ENCODE assay signal across 8 cellular contexts in genomic region chr11:73876424-73877300, GRCh38. TPM values are rescaled to one million over a fixed set of nuclear protein-coding genes. Genes with fewer than 3 reads are reported as not detected.
DNase-seq lines count a peak whose midpoint lies in the region; ATAC-seq, FAIRE-seq and TF ChIP-seq lines count a peak whose summit lies in the region.

Gene COA4 (minus strand): TSS chr11:73876846. CDS start chr11:73873378, 3,468 bp downstream.
Gene PAAF1 (plus strand): TSS chr11:73876999. CDS start chr11:73877022, 23 bp downstream.

- H2AFZ ChIP-seq in OCI-LY7 (ENCODE audit: low read length) (peak within 1 kb of the TSS; percentile 88), endothelial cell of umbilical vein (ENCODE audit: low read depth, low read length) (peak within 1 kb of the TSS; percentile 92)

- dilution Hi-C loops in endothelial cell of umbilical vein (cut with MboI; ENCODE audit: extremely low pct_ligation_motif_present, low sequenced_read_pairs): no loop called here

- H3K9me3 ChIP-seq in OCI-LY7 (ENCODE audit: low read length) (no peaks in the 10 kb centered on the region), endothelial cell of umbilical vein (replicated peaks; ENCODE audit: control insufficient read depth, insufficient read depth, low read length) (no peaks in the 10 kb centered on the region)

- peak within 1 kb of the TSS; percentile 92 for H3K27ac ChIP-seq in OCI-LY7 (ENCODE audit: low read depth, low read length, poor library complexity, severe bottlenecking)
- H3K27ac ChIP-seq in endothelial cell of umbilical vein (ENCODE audit: insufficient read depth, low read depth, low read length): peak within 1 kb of the TSS; percentile 60

- peak; percentile 93 for ATAC-seq in GM21526 (IDR thresholded peaks at IDR 0.05; ENCODE audit: low FRiP score, unreplicated experiment)

- H3K9me1 ChIP-seq in endothelial cell of umbilical vein (replicated peaks; ENCODE audit: control insufficient read depth, extremely low read depth, insufficient read depth, low read length): no peaks in the 10 kb centered on the region

- CTCF ChIA-PET in OCI-LY7 (lab: Charles Lee; ENCODE audit: unreplicated experiment) (interaction anchor here (0.6 kb wide), 1 partner anchor 681 kb away, joined by 3 read pairs; no protein-coding TSS in a partner anchor), endothelial cell of umbilical vein (lab: Charles Lee) (no interaction called here)

- TF ChIP-seq POLR2A in endothelial cell of umbilical vein (IDR thresholded peaks at IDR 0.05; ENCODE audit: low read depth, low read length): peak; percentile 79

- H4K20me1 ChIP-seq in OCI-LY7 (ENCODE audit: insufficient read depth, low read length) (no peaks in the 10 kb centered on the region), endothelial cell of umbilical vein (replicated peaks; ENCODE audit: control insufficient read depth, extremely low read depth, insufficient read depth, low read length) (no peaks in the 10 kb centered on the region)

- peak within 1 kb of the TSS; percentile 95 for H3K4me3 ChIP-seq in OCI-LY7 (ENCODE audit: low read depth, low read length, poor library complexity, severe bottlenecking)
- peak within 1 kb of the TSS; percentile 83 to 97 (median 93) for H3K4me3 ChIP-seq in endothelial cell of umbilical vein (replicated peaks in 1 of 3; ENCODE audit: insufficient read depth in 1 of 3, low read depth in 1 of 3, low read length in 3 of 3)

- TF ChIP-seq CTCF in D721Med (IDR thresholded peaks at IDR 0.05; ENCODE audit: insufficient read depth, missing control alignments): no peak
- no peak for TF ChIP-seq CTCF in OCI-LY7 (conservative IDR thresholded peaks at IDR 0.05; ENCODE audit: low read length)
- no peak for TF ChIP-seq CTCF in endothelial cell of umbilical vein (IDR thresholded peaks at IDR 0.05; ENCODE audit: extremely low read depth in 1 of 2, insufficient read depth in 1 of 2, low read depth in 1 of 2, low read length in 2 of 2)

- peaks cover 48% of the 10 kb centered on the region for H3K79me2 ChIP-seq in OCI-LY7 (ENCODE audit: insufficient read depth, low read depth, low read length)
- peaks cover 35% of the 10 kb centered on the region for H3K79me2 ChIP-seq in endothelial cell of umbilical vein (ENCODE audit: control insufficient read depth, insufficient read depth, low read length)

- BruUV-seq in OCI-LY7 (replicated peaks; lab: Mats Ljungman, UMichigan) (no TSS peak), endothelial cell of umbilical vein (replicated peaks; lab: Mats Ljungman, UMichigan) (TSS peak; percentile 67)

- intact Hi-C loops in OCI-LY7 (cut with micrococcal nuclease; ENCODE audit: unreplicated experiment): loop anchor here (1.0 to 2.0 kb wide), 2 partner anchors 88 to 115 kb away; partner anchors contain the start of gene RAB6A
- intact Hi-C loops in endothelial cell of umbilical vein (cut with micrococcal nuclease): loop anchor here (1.0 to 5.0 kb wide), 2 partner anchors 101 to 114 kb away; partner anchors contain the start of gene RAB6A

- peak within 1 kb of the TSS; percentile 94 for H3K4me2 ChIP-seq in OCI-LY7 (ENCODE audit: low read length)
- peak within 1 kb of the TSS; percentile 92 for H3K4me2 ChIP-seq in endothelial cell of umbilical vein (ENCODE audit: insufficient read depth, low read length)

- peak; percentile 82 for DNase-seq in D721Med (ENCODE audit: insufficient read length, low spot score)
- peak; percentile 91 for DNase-seq in HuH-7.5 (ENCODE audit: low spot score)
- peak; percentile 99 for DNase-seq in OCI-LY7 (ENCODE audit: low spot score)
- peak; percentile 88 for DNase-seq in activated T-cell treated with anti-CD3 and anti-CD28 coated beads for 1 hour (ENCODE audit: low read depth)
- DNase-seq in endothelial cell of umbilical vein (ENCODE audit: low read depth, low spot score): peak; percentile 98
- DNase-seq in middle frontal gyrus (ENCODE audit: extremely low spot score, low spot score): peak; percentile 96
- DNase-seq in stimulated activated CD8-positive, alpha-beta memory T cell treated with anti-CD3 and anti-CD28 coated beads, Interleukin-2, amount 100 ng/mL, for 48 hours (ENCODE audit: low read depth in 2 of 2): peak; percentile 87 to 94

- H3K9ac ChIP-seq in endothelial cell of umbilical vein (replicated peaks; ENCODE audit: extremely low read depth, insufficient read depth, low read length): peak within 1 kb of the TSS; percentile 88

- H3K4me1 ChIP-seq in OCI-LY7 (ENCODE audit: insufficient read depth, low read length, poor library complexity, severe bottlenecking): peaks cover 26% of the 10 kb centered on the region
- H3K4me1 ChIP-seq in endothelial cell of umbilical vein (ENCODE audit: control insufficient read depth, extremely low read depth, insufficient read depth, low read length): peaks cover 16% of the 10 kb centered on the region

- POLR2A ChIA-PET in OCI-LY7 (lab: Charles Lee) (interaction anchor here (0.6 to 2.2 kb wide), 5 partner anchors 9 to 119 kb away, joined by 3 to 10 read pairs (median 3); no protein-coding TSS in a partner anchor), endothelial cell of umbilical vein (lab: Charles Lee) (interaction anchor here (0.7 kb wide), 1 partner anchor 89 kb away, joined by 3 read pairs; the partner anchor contains the start of gene MRPL48)

- FAIRE-seq in D721Med (lab: Jason Lieb, UNC): no peak
- FAIRE-seq in endothelial cell of umbilical vein (lab: Jason Lieb, UNC): peak; percentile 81

- no peaks in the 10 kb centered on the region for H3K9me2 ChIP-seq in OCI-LY7 (ENCODE audit: insufficient read depth, low read length)

- H3K36me3 ChIP-seq in OCI-LY7 (ENCODE audit: insufficient read depth, low read length): peaks cover 42% of the 10 kb centered on the region
- peaks cover 6 to 9% of the 10 kb centered on the region in 2 experiments for H3K36me3 ChIP-seq in endothelial cell of umbilical vein (ENCODE audit: control insufficient read depth in 2 of 2, extremely low read depth in 1 of 2, insufficient read depth in 2 of 2, low read length in 2 of 2)

- no peaks in the 10 kb centered on the region for H3K27me3 ChIP-seq in endothelial cell of umbilical vein (ENCODE audit: control insufficient read depth in 2 of 2, insufficient read depth in 2 of 2, low read length in 2 of 2)

TF ChIP-seq in endothelial cell of umbilical vein, 7 proteins besides CTCF, POLR2A, EP300 and RAD21:
- TF ChIP-seq GATA2 (IDR thresholded peaks at IDR 0.05; ENCODE audit: insufficient read depth, insufficient read length, low read depth, low read length) (no peak), MAX (IDR thresholded peaks at IDR 0.05; ENCODE audit: insufficient read depth, insufficient read length) (peak; percentile 49), POLR2AphosphoS5 (IDR thresholded peaks at IDR 0.05; ENCODE audit: insufficient read depth, low read depth, low read length) (peak; percentile 93), JUN (IDR thresholded peaks at IDR 0.05; ENCODE audit: borderline replicate concordance, insufficient read depth, insufficient read length, low read depth) (no peak), FOS (IDR thresholded peaks at IDR 0.05; ENCODE audit: borderline replicate concordance, insufficient read depth, low read length) (no peak), EZH2 (IDR thresholded peaks at IDR 0.05; ENCODE audit: borderline replicate concordance, low read depth, low read length, severe bottlenecking) (no peak), MYC (IDR thresholded peaks at IDR 0.05; ENCODE audit: low read depth, low read length) (peak; percentile 32)
TF ChIP-seq in endothelial cell of umbilical vein: peak in this region for 3.

RNA-seq across cellular contexts. Expression of gene COA4, which starts in this region (rescaled TPM):
- 153 and 171 TPM in 2 replicates for total RNA-seq in OCI-LY7 (2014; rRNA removed; shearing (Covaris generic))
- total RNA-seq in OCI-LY7 (2022): 95.4 and 104 TPM in 2 replicates
- total RNA-seq in endothelial cell of umbilical vein: 58.1 and 72.1 TPM in 2 replicates
- polyA plus RNA-seq in endothelial cell of umbilical vein: 120 and 135 TPM in 2 replicates
- polyA plus RNA-seq in endothelial cell of umbilical vein (2011; cell fraction: cytosol; rRNA removed): 108 and 111 TPM in 2 replicates
- 54.2 and 60.7 TPM in 2 replicates for polyA plus RNA-seq in endothelial cell of umbilical vein (2011; cell fraction: nucleus; rRNA removed)
- polyA plus RNA-seq in endothelial cell of umbilical vein (2012): 89.4 and 104 TPM in 2 replicates
- 43.2 and 44.4 TPM in 2 replicates for polyA minus RNA-seq in endothelial cell of umbilical vein
- polyA minus RNA-seq in endothelial cell of umbilical vein (2011; cell fraction: cytosol; rRNA and poly(A)+ RNA removed): 50.4 TPM
- polyA minus RNA-seq in endothelial cell of umbilical vein (2011; cell fraction: nucleus; rRNA and poly(A)+ RNA removed): 24.3 and 31.4 TPM in 2 replicates

RNA-seq across cellular contexts. Expression of gene PAAF1, which starts in this region (rescaled TPM):
- total RNA-seq in OCI-LY7 (2014; rRNA removed; shearing (Covaris generic)): 11.2 and 12.3 TPM in 2 replicates
- total RNA-seq in OCI-LY7 (2022) (35.0 and 35.5 TPM in 2 replicates), endothelial cell of umbilical vein (14.5 and 16.1 TPM in 2 replicates)
- 8.8 and 9.8 TPM in 2 replicates for polyA plus RNA-seq in endothelial cell of umbilical vein
- 10.7 and 11.7 TPM in 2 replicates for polyA plus RNA-seq in endothelial cell of umbilical vein (2011; cell fraction: cytosol; rRNA removed)
- 13.3 and 16.6 TPM in 2 replicates for polyA plus RNA-seq in endothelial cell of umbilical vein (2011; cell fraction: nucleus; rRNA removed)
- polyA plus RNA-seq in endothelial cell of umbilical vein (2012): 22.4 and 23.5 TPM in 2 replicates
- polyA minus RNA-seq in endothelial cell of umbilical vein: 12.6 and 17.8 TPM in 2 replicates
- polyA minus RNA-seq in endothelial cell of umbilical vein (2011; cell fraction: cytosol; rRNA and poly(A)+ RNA removed): 4.5 TPM
- 5.0 and 12.5 TPM in 2 replicates for polyA minus RNA-seq in endothelial cell of umbilical vein (2011; cell fraction: nucleus; rRNA and poly(A)+ RNA removed)

Comparison
In these comparisons a context has a peak if more than half of its experiments do, and no peak if none do; other contexts are left out.
1. Peak in every context shown above with its lines: DNase-seq, ATAC-seq, H3K4me3 ChIP-seq and H3K27ac ChIP-seq.